In the genomic region with DNA sequence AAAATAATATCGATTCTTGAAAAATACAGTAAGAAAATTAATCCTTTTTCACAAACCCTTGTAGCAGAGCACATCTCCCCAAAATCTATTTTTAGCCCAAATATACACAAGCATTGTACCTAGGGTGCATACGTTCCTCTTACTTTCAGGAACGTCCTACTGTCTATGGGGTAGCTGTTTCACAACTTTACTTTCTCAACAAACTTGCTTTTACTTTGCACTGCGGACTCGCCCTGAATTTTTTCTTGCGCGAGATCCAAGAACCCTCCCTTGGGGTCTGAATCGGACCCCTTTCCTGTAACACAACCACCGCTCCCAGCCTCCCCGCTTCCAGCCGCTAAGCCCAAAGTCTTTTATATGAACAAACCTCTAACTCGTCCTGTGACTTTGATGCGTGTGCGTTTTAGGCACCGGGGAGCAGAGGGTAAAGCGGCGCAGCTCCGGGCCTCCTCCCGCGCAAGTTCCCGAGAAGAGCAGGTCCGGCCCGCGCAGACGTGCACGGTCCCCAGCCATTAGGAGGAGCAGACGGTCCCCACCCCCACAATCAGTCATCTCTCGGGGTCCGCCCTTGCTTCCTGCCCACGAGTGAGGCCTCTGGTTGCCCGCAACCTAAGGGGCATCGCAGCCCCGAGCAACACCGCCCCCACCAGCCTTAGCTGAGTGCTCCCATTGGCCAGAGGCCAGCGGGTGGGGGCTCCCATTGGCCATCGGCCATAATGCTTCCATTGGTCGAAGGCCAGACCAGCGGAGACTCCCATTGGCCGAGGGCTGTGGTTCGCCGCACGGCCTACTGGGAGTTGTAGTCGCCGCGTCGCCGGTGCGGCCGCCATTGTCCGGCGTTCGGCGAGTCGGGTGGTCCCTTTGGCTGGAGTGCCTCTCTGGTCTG, we compare ENCODE assay signal across 8 cellular contexts.
DNase-seq lines count a peak whose midpoint lies in the region; FAIRE-seq and TF ChIP-seq lines count a peak whose summit lies in the region.

A gene (plus strand): TSS at position 800 of the 886 bp plus-strand sequence. CDS start 127 bp downstream, outside the sequence.

- H3K27ac ChIP-seq in MM.1S (ENCODE audit: low read length): peak within 1 kb of the TSS; percentile 22; the same call in 1 of the 2 replicates

- H3K27me3 ChIP-seq in MM.1S (replicated peaks; ENCODE audit: insufficient read depth, low read length): no peaks in the 10 kb centered on the region

- DNase-seq in HCEC 1CT (peak; percentile 97), MM.1S (peak; percentile 94), SHP77 treated with DMSO at 0.1 percent for 48 hours (lab: John Stamatoyannopoulos, UW) (peak; percentile 95), activated gamma-delta T cell treated with Interleukin-2 at 50 U/mL for 16 hours (peak; percentile 99), fibroblast of the conjunctiva (ENCODE audit: low read depth) (peak; percentile 95), nephron progenitor cell (peak; percentile 94)

- 0 out of 2 replicates have a peak, but pooled peaks cover 4% of the 10 kb centered on the region for H3F3A ChIP-seq in MM.1S (ENCODE audit: insufficient read depth, low read length)

- peaks cover 11% of the 10 kb centered on the region for H3K27me3 Mint-ChIP-seq in nephron progenitor cell (ENCODE audit: low read depth, poor library complexity)
- no peaks in the 10 kb centered on the region for H3K27me3 Mint-ChIP-seq in stimulated activated naive CD8-positive, alpha-beta T cell treated with anti-CD3 and anti-CD28 coated beads, Interleukin-15, Interleukin-2, amounts not matched to agents 100 ng/mL and 50 ng/mL, for 24 hours

- peak within 1 kb of the TSS; percentile 48; the same call in 1 of the 2 replicates for H3K9ac ChIP-seq in MM.1S (ENCODE audit: low read length)

- H3K36me3 ChIP-seq in MM.1S (replicated peaks; ENCODE audit: insufficient read depth, low read length): no peaks in the 10 kb centered on the region

- H3K4me1 Mint-ChIP-seq in nephron progenitor cell: peaks cover 31% of the 10 kb centered on the region
- peaks cover 43% of the 10 kb centered on the region for H3K4me1 Mint-ChIP-seq in stimulated activated naive CD8-positive, alpha-beta T cell treated with anti-CD3 and anti-CD28 coated beads, Interleukin-15, Interleukin-2, amounts not matched to agents 100 ng/mL and 50 ng/mL, for 24 hours (ENCODE audit: low read depth)

- H3K27ac Mint-ChIP-seq in nephron progenitor cell: peak within 1 kb of the TSS; percentile 99
- H3K27ac Mint-ChIP-seq in stimulated activated naive CD8-positive, alpha-beta T cell treated with anti-CD3 and anti-CD28 coated beads, Interleukin-15, Interleukin-2, amounts not matched to agents 100 ng/mL and 50 ng/mL, for 24 hours: peak within 1 kb of the TSS; percentile 96

- H3K9me3 ChIP-seq in MM.1S (replicated peaks; ENCODE audit: insufficient read depth, low read length): no peaks in the 10 kb centered on the region

- no peaks in the 10 kb centered on the region for H3K9me2 ChIP-seq in MM.1S (replicated peaks; ENCODE audit: insufficient read depth, low read length)

- H3K4me1 ChIP-seq in MM.1S (ENCODE audit: low read length): no peaks in the 10 kb centered on the region

- peak within 1 kb of the TSS; percentile 93 for H3K4me3 Mint-ChIP-seq in nephron progenitor cell
- H3K4me3 Mint-ChIP-seq in stimulated activated naive CD8-positive, alpha-beta T cell treated with anti-CD3 and anti-CD28 coated beads, Interleukin-15, Interleukin-2, amounts not matched to agents 100 ng/mL and 50 ng/mL, for 24 hours: peak within 1 kb of the TSS; percentile 96

- peak within 1 kb of the TSS; percentile 86 for H3K4me3 ChIP-seq in MM.1S (ENCODE audit: low read length)

- H4K20me1 ChIP-seq in MM.1S (ENCODE audit: insufficient read depth, low read length): no peaks in the 10 kb centered on the region

- H3K9me3 Mint-ChIP-seq in nephron progenitor cell: peaks cover 98% of the 10 kb centered on the region
- peaks cover 26% of the 10 kb centered on the region for H3K9me3 Mint-ChIP-seq in stimulated activated naive CD8-positive, alpha-beta T cell treated with anti-CD3 and anti-CD28 coated beads, Interleukin-15, Interleukin-2, amounts not matched to agents 100 ng/mL and 50 ng/mL, for 24 hours

- no peaks in the 10 kb centered on the region for H3K79me2 ChIP-seq in MM.1S (ENCODE audit: low read length)

- peak; percentile 99 for FAIRE-seq in G401.6 (lab: Jason Lieb, UNC)

- H2AFZ ChIP-seq in MM.1S (ENCODE audit: low read length): peak within 1 kb of the TSS; percentile 95

- H3K4me2 ChIP-seq in MM.1S (ENCODE audit: low read depth, low read length): peak within 1 kb of the TSS; percentile 66

- TF ChIP-seq CTCF in MM.1S (IDR thresholded peaks at IDR 0.05; ENCODE audit: low read length) (no peak), nephron progenitor cell (IDR thresholded peaks at IDR 0.05) (no peak)

- H3K36me3 Mint-ChIP-seq in nephron progenitor cell (ENCODE audit: low read depth): peaks cover 97% of the 10 kb centered on the region
- H3K36me3 Mint-ChIP-seq in stimulated activated naive CD8-positive, alpha-beta T cell treated with anti-CD3 and anti-CD28 coated beads, Interleukin-15, Interleukin-2, amounts not matched to agents 100 ng/mL and 50 ng/mL, for 24 hours (ENCODE audit: low read depth): peaks cover 71% of the 10 kb centered on the region

Comparison
In these comparisons a context has a peak if more than half of its experiments do, and no peak if none do; other contexts are left out.
1. Peak in every context shown above with its lines: DNase-seq, H3K4me3 ChIP-seq and H3K27ac ChIP-seq.